ENCODE assay signal across 2 cellular contexts in genomic region chr1:172918478-172918877, GRCh38.
TF ChIP-seq lines count a peak whose summit lies in the region.

No MANE protein-coding gene starts in this region.

TF ChIP-seq in A549, 52 proteins besides CTCF, POLR2A, EP300 and RAD21 (continued from another document):
- TF ChIP-seq REST (IDR thresholded peaks at IDR 0.05) (no peak), NR3C1 (IDR thresholded peaks at IDR 0.05) (no peak), HOXB13 (CRISPR knock-in tag; IDR thresholded peaks at IDR 0.05; ENCODE audit: low read depth) (no peak), NFE2L2 (conservative IDR thresholded peaks at IDR 0.05; ENCODE audit: low read length) (no peak), RNF2 (IDR thresholded peaks at IDR 0.05; ENCODE audit: borderline replicate concordance, low read depth) (no peak), BCL3 (IDR thresholded peaks at IDR 0.05) (no peak), SMC3 (IDR thresholded peaks at IDR 0.05) (no peak), JUNB (IDR thresholded peaks at IDR 0.05) (no peak), HOXA7 (CRISPR knock-in tag; IDR thresholded peaks at IDR 0.05) (no peak), ELK1 (IDR thresholded peaks at IDR 0.05; ENCODE audit: low read depth, low read length) (no peak), CBX2 (IDR thresholded peaks at IDR 0.05; ENCODE audit: borderline replicate concordance, low read depth) (no peak), EHF (CRISPR knock-in tag; IDR thresholded peaks at IDR 0.05) (no peak)

TF ChIP-seq in endothelial cell of umbilical vein, 7 proteins besides CTCF, POLR2A, EP300 and RAD21 (continued from another document):
- no peak for TF ChIP-seq MAX (IDR thresholded peaks at IDR 0.05; ENCODE audit: insufficient read depth, insufficient read length)
- no peak for TF ChIP-seq EZH2 (IDR thresholded peaks at IDR 0.05; ENCODE audit: borderline replicate concordance, low read depth, low read length, severe bottlenecking)
- TF ChIP-seq POLR2AphosphoS5 (IDR thresholded peaks at IDR 0.05; ENCODE audit: insufficient read depth, low read depth, low read length), result no peak
- no peak for TF ChIP-seq GATA2 (IDR thresholded peaks at IDR 0.05; ENCODE audit: insufficient read depth, insufficient read length, low read depth, low read length)
